Comparison of ENCODE assay signal across 1 cellular context in genomic region chr7:5774790-5775189, GRCh38.
TF ChIP-seq lines count a peak whose summit lies in the region.

No MANE protein-coding gene starts in this region.

TF ChIP-seq in GM12878, 131 proteins besides CTCF, POLR2A, EP300 and RAD21:
- no peak for TF ChIP-seq ZNF687 (IDR thresholded peaks at IDR 0.05)
- TF ChIP-seq CHD1 (IDR thresholded peaks at IDR 0.05; ENCODE audit: low read depth, low read length) = no peak
- TF ChIP-seq NBN (IDR thresholded peaks at IDR 0.05) = no peak
- TF ChIP-seq HDAC2 (IDR thresholded peaks at IDR 0.05) = no peak
- no peak for TF ChIP-seq TCF7 (IDR thresholded peaks at IDR 0.05; ENCODE audit: borderline replicate concordance)
- TF ChIP-seq IRF3 (IDR thresholded peaks at IDR 0.05) = no peak
- no peak for TF ChIP-seq MXI1 (IDR thresholded peaks at IDR 0.05; ENCODE audit: low read depth, low read length)
- no peak for TF ChIP-seq MTA3 (IDR thresholded peaks at IDR 0.05; ENCODE audit: borderline replicate concordance, low read length)
- no peak for TF ChIP-seq ZBTB4 (CRISPR knock-in tag; IDR thresholded peaks at IDR 0.05)
- no peak for TF ChIP-seq TAF1 (IDR thresholded peaks at IDR 0.05; ENCODE audit: borderline replicate concordance, low read depth, low read length)
- no peak for TF ChIP-seq USF1 (IDR thresholded peaks at IDR 0.05; ENCODE audit: borderline replicate concordance, extremely low read length, insufficient read depth, low read depth, low read length)
